In genomic region chr15:76905013-76905839, GRCh38 we compare ENCODE assay signal across 8 cellular contexts. TPM values are rescaled to one million over a fixed set of nuclear protein-coding genes. Genes with fewer than 3 reads are reported as not detected.
DNase-seq lines count a peak whose midpoint lies in the region; ATAC-seq and TF ChIP-seq lines count a peak whose summit lies in the region.

SCAPER (minus strand) TSS chr15:76905340; CDS start chr15:76883817, 21,523 bp downstream.

- peaks cover 11 to 24% of the 10 kb centered on the region in 2 donors for H3K4me1 ChIP-seq in thoracic aorta (ENCODE audit: control insufficient read depth in 1 of 2, low read depth in 2 of 2)

- H3K27ac ChIP-seq in thoracic aorta: peak within 1 kb of the TSS; percentile 82 to 89

- no peaks in the 10 kb centered on the region for H3K27me3 Mint-ChIP-seq in activated naive CD8-positive, alpha-beta T cell
- peaks cover 2% of the 10 kb centered on the region for H3K27me3 Mint-ChIP-seq in osteocyte (ENCODE audit: unreplicated experiment)

- H3K27me3 ChIP-seq in thoracic aorta (replicated peaks; ENCODE audit: insufficient read depth): no peaks in the 10 kb centered on the region

- H3K9me3 ChIP-seq in thoracic aorta: no peaks in the 10 kb centered on the region

- ATAC-seq in HG02571 (IDR thresholded peaks at IDR 0.05; ENCODE audit: unreplicated experiment): peak; percentile 94
- peak; percentile 95 for ATAC-seq in thoracic aorta (ENCODE audit: insufficient number of reproducible peaks, low FRiP score, low read depth)

- no peaks in the 10 kb centered on the region for H3K36me3 Mint-ChIP-seq in activated naive CD8-positive, alpha-beta T cell
- no peaks in the 10 kb centered on the region for H3K36me3 Mint-ChIP-seq in osteocyte (ENCODE audit: unreplicated experiment)

- H3K4me3 Mint-ChIP-seq in activated naive CD8-positive, alpha-beta T cell: peak within 1 kb of the TSS; percentile 89
- H3K4me3 Mint-ChIP-seq in osteocyte (ENCODE audit: unreplicated experiment): peak within 1 kb of the TSS; percentile 89

- intact Hi-C loops in head of caudate nucleus (cut with DNase I): no loop called here

- no peak for TF ChIP-seq CTCF in osteocyte (IDR thresholded peaks at IDR 0.05)
- no peak for TF ChIP-seq CTCF in thoracic aorta (IDR thresholded peaks at IDR 0.05)

- peak within 1 kb of the TSS; percentile 95 for H3K27ac Mint-ChIP-seq in activated naive CD8-positive, alpha-beta T cell
- peak within 1 kb of the TSS; percentile 87 for H3K27ac Mint-ChIP-seq in osteocyte (ENCODE audit: unreplicated experiment)

- H3K9me3 Mint-ChIP-seq in activated naive CD8-positive, alpha-beta T cell (ENCODE audit: low read depth): no peaks in the 10 kb centered on the region
- no peaks in the 10 kb centered on the region for H3K9me3 Mint-ChIP-seq in osteocyte (ENCODE audit: unreplicated experiment)

- peak within 1 kb of the TSS; percentile 87 for H3K4me3 ChIP-seq in GM08714 (ENCODE audit: low read length)
- H3K4me3 ChIP-seq in thoracic aorta: peak within 1 kb of the TSS; percentile 99

- no peaks in the 10 kb centered on the region for H3K36me3 ChIP-seq in thoracic aorta

- DNase-seq in NCI-H1092 (lab: John Stamatoyannopoulos, UW) (peak; percentile 75), SKM-1 treated with dmso at 0.1 percent for 144 hours (lab: John Stamatoyannopoulos, UW; ENCODE audit: unreplicated experiment) (peak; percentile 84), head of caudate nucleus (peak; percentile 84 to 97 (median 95)), osteocyte (ENCODE audit: extremely low spot score, unreplicated experiment) (peak; percentile 95), thoracic aorta (ENCODE audit: low spot score) (peak; percentile 56)

- H3K4me1 Mint-ChIP-seq in activated naive CD8-positive, alpha-beta T cell (ENCODE audit: low read depth): peaks cover 32% of the 10 kb centered on the region
- H3K4me1 Mint-ChIP-seq in osteocyte (ENCODE audit: unreplicated experiment): peaks cover 24% of the 10 kb centered on the region

RNA-seq across cellular contexts. Expression of gene SCAPER, which starts in this region (rescaled TPM):
- total RNA-seq in osteocyte: 18.6 and 20.0 TPM in 2 replicates
- total RNA-seq in thoracic aorta: 10 to 100 TPM; 29.6 to 65.0 TPM

Comparison
In these comparisons a context has a peak if more than half of its experiments do, and no peak if none do; other contexts are left out.
1. Peak in every context shown above with its lines: DNase-seq, ATAC-seq, H3K4me3 ChIP-seq and H3K27ac ChIP-seq.